ENCODE assay signal across 23 cellular contexts in the genomic region with DNA sequence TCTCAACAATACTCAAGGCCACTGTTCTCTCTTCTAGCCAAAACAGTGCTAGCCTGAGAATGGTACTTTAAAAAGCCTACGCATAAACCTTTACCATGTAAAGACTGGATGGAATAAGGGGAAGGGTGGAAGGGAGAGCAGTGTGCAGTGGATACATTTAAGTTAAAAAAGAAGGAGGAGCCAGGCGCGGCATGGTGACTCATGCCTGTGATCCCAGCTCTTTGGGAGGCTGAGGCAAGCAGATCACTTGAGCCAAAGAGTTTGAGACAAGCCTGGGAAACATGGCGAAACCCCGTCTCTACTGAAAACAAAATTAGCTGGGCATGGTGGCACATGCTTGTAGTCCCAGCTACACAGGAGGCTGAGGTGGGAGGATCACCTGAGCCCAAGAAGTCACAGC.
A peak's percentile ranks its signal among the peaks of the same experiment; 100 is the strongest.
DNase-seq lines count a peak whose midpoint lies in the region; ATAC-seq and TF ChIP-seq lines count a peak whose summit lies in the region.
"Had no signal": no experiment of that assay in that cellular context is flagged by ENCODE, and none has a peak within 500 bp of the region (broad histone marks: within the 10 kb centered on the region; RNA-seq: fewer than 3 reads in every experiment).

No MANE protein-coding gene starts in this region.

- H3K23ac ChIP-seq in trophoblast cell (ENCODE audit: low read length): no peak overlapping the region

- H3K9me3 ChIP-seq in RWPE2 (ENCODE audit: severe bottlenecking) (no peaks in the 10 kb centered on the region), trophoblast cell (ENCODE audit: insufficient read depth, low read depth, low read length) (no peaks in the 10 kb centered on the region)
- H3K9me3 ChIP-seq: A549; BE2C; BLaER1 treated with 17β-estradiol and CSF1 and Interleukin-3, amounts not matched to agents 10 nM and 100 nM had no signal

- H3K27me3 ChIP-seq in RWPE2 (ENCODE audit: insufficient read depth, poor library complexity, severe bottlenecking) (no peaks in the 10 kb centered on the region), trophoblast cell (ENCODE audit: insufficient read depth, low read length) (no peaks in the 10 kb centered on the region)
- H3K27me3 ChIP-seq: BE2C; BLaER1 treated with 17β-estradiol and CSF1 and Interleukin-3, amounts not matched to agents 10 nM and 100 nM had no signal

- peak; percentile 17 for DNase-seq in HT1080 (ENCODE audit: low read depth)
- DNase-seq in RWPE2 (ENCODE audit: low spot score): no peak
- DNase-seq in epithelial cell of esophagus (ENCODE audit: low read depth): peak; percentile 37
- no peak for DNase-seq in neural crest cell (ENCODE audit: low read depth, low spot score)
- no peak for DNase-seq in G401 (ENCODE audit: low spot score)
- DNase-seq in trophoblast cell: no peak
- DNase-seq in hippocampal formation (lab: John Stamatoyannopoulos, UW): no peak
- DNase-seq: 8988T; ACHN; AML-193; BE2C; CD4-positive, alpha-beta T cell; CD8-positive, alpha-beta memory T cell; DMS 273 treated with DMSO at 0.1 percent for 48 hours; DMS79; EL; GF-D8; H9 had no signal

- no peaks in the 10 kb centered on the region for H3K36me3 Mint-ChIP-seq in neural crest cell (ENCODE audit: low read depth)
- H3K36me3 Mint-ChIP-seq: CD14-positive monocyte; CD8-positive, alpha-beta memory T cell had no signal

- H3K4me3 ChIP-seq in RWPE2 (ENCODE audit: severe bottlenecking) (no peak overlapping the region), epithelial cell of esophagus (ENCODE audit: low read length) (no peak overlapping the region), trophoblast cell (ENCODE audit: low read depth, low read length) (no peak overlapping the region)
- H3K4me3 ChIP-seq: A549; BLaER1 treated with 17β-estradiol and CSF1 and Interleukin-3, amounts not matched to agents 10 nM and 100 nM; GM23338 had no signal

- no peak overlapping the region for H4K8ac ChIP-seq in trophoblast cell (ENCODE audit: low read depth, low read length)

- peak overlapping the region; percentile 51 for H3K27ac Mint-ChIP-seq in neural crest cell (ENCODE audit: unreplicated experiment)
- H3K27ac Mint-ChIP-seq: CD14-positive monocyte; CD4-positive, alpha-beta T cell; CD8-positive, alpha-beta memory T cell; GM23338; H9 had no signal

- TF ChIP-seq CTCF in RWPE2 (IDR thresholded peaks at IDR 0.05; ENCODE audit: poor library complexity, severe bottlenecking): no peak
- TF ChIP-seq CTCF in epithelial cell of esophagus (IDR thresholded peaks at IDR 0.05; ENCODE audit: insufficient read depth, low read depth, low read length, missing control alignments): no peak
- no peak for TF ChIP-seq CTCF in neural crest cell (conservative IDR thresholded peaks at IDR 0.05)

- in situ Hi-C loops in G401 (cut with HindIII; ENCODE audit: low sequenced_read_pairs): no loop called here

- no peak overlapping the region for H3K4ac ChIP-seq in trophoblast cell (ENCODE audit: low read depth, low read length)

- no peaks in the 10 kb centered on the region for H3K4me1 ChIP-seq in RWPE2 (ENCODE audit: insufficient read depth, poor library complexity, severe bottlenecking)
- H3K4me1 ChIP-seq in trophoblast cell (ENCODE audit: control insufficient read depth in 1 of 2, insufficient read depth in 2 of 2, low read length in 2 of 2): no peaks in the 10 kb centered on the region
- H3K4me1 ChIP-seq: A549; BE2C; BLaER1 treated with 17β-estradiol and CSF1 and Interleukin-3, amounts not matched to agents 10 nM and 100 nM had no signal

- no peaks in the 10 kb centered on the region for H3K4me1 Mint-ChIP-seq in neural crest cell
- H3K4me1 Mint-ChIP-seq: CD14-positive monocyte; CD8-positive, alpha-beta memory T cell had no signal

- no CpG with 5 or more reads among the region's 5 CpGs for WGBS in trophoblast cell (ENCODE audit: extremely low coverage, insufficient coverage, insufficient read length)

- H3K36me3 ChIP-seq in RWPE2 (ENCODE audit: low read depth) (no peaks in the 10 kb centered on the region), trophoblast cell (ENCODE audit: control insufficient read depth in 1 of 2, insufficient read depth in 2 of 2, low read length in 2 of 2) (no peaks in the 10 kb centered on the region)
- H3K36me3 ChIP-seq: BE2C; BLaER1 treated with 17β-estradiol and CSF1 and Interleukin-3, amounts not matched to agents 10 nM and 100 nM had no signal

- no peak overlapping the region for H3K18ac ChIP-seq in trophoblast cell (ENCODE audit: low read length)

- H3K4me3 Mint-ChIP-seq in neural crest cell: no peak overlapping the region
- H3K4me3 Mint-ChIP-seq: CD14-positive monocyte; CD4-positive, alpha-beta T cell; CD8-positive, alpha-beta memory T cell; GM23338; H9 had no signal

- H2AK5ac ChIP-seq in trophoblast cell (ENCODE audit: low read length): no peak overlapping the region

- no peak overlapping the region for H3K9ac ChIP-seq in trophoblast cell (ENCODE audit: low read length)
- H3K9ac ChIP-seq: BLaER1 treated with 17β-estradiol and CSF1 and Interleukin-3, amounts not matched to agents 10 nM and 100 nM had no signal

- H3K14ac ChIP-seq in trophoblast cell (ENCODE audit: low read length): no peak overlapping the region

- no peak overlapping the region for H4K12ac ChIP-seq in trophoblast cell (ENCODE audit: low read depth, low read length)

- H2BK120ac ChIP-seq in trophoblast cell (ENCODE audit: insufficient read depth, low read length, poor library complexity): no peak overlapping the region

- no peaks in the 10 kb centered on the region for H3K79me2 ChIP-seq in trophoblast cell (ENCODE audit: control insufficient read depth, insufficient read depth, low read length, poor library complexity)

- H2BK5ac ChIP-seq in trophoblast cell (ENCODE audit: low read depth, low read length, poor library complexity): no peak overlapping the region

- no peaks in the 10 kb centered on the region for H3K9me3 Mint-ChIP-seq in neural crest cell
- H3K9me3 Mint-ChIP-seq: CD4-positive, alpha-beta T cell; CD8-positive, alpha-beta memory T cell; GM23338; H9 had no signal

- no peak overlapping the region for H3K27ac ChIP-seq in RWPE2 (ENCODE audit: poor library complexity, severe bottlenecking)
- no peak overlapping the region for H3K27ac ChIP-seq in trophoblast cell (ENCODE audit: low read depth, low read length)
- H3K27ac ChIP-seq: A549; BLaER1 treated with 17β-estradiol and CSF1 and Interleukin-3, amounts not matched to agents 10 nM and 100 nM had no signal

- no peak overlapping the region for H3K4me2 ChIP-seq in trophoblast cell (ENCODE audit: low read length)
- H3K4me2 ChIP-seq: A549; BLaER1 treated with 17β-estradiol and CSF1 and Interleukin-3, amounts not matched to agents 10 nM and 100 nM; GM23338 had no signal

- no peaks in the 10 kb centered on the region for H3K79me1 ChIP-seq in trophoblast cell (ENCODE audit: low read length)

- no peak overlapping the region for H2AFZ ChIP-seq in trophoblast cell (ENCODE audit: insufficient read depth, low read length, poor library complexity)
- H2AFZ ChIP-seq: GM23338 had no signal

- no peak overlapping the region for H4K91ac ChIP-seq in trophoblast cell (ENCODE audit: low read depth, low read length)

- H3K27me3 Mint-ChIP-seq in neural crest cell (ENCODE audit: low read depth): no peaks in the 10 kb centered on the region

- ATAC-seq in RWPE2 (ENCODE audit: low read depth): peak; percentile 38; the same call in 1 of the 3 replicates
- ATAC-seq: A549, GM23338, HCT116 had no signal

- H2BK12ac ChIP-seq in trophoblast cell (ENCODE audit: low read length): no peak overlapping the region

Comparison
In these comparisons a context has a peak if more than half of its experiments do, and no peak if none do; other contexts are left out.
1. DNase-seq: peak in HT1080 (single experiment) and epithelial cell of esophagus (single experiment); none in RWPE2 (single experiment), neural crest cell (single experiment), G401 (single experiment), trophoblast cell (0 of 2) and hippocampal formation (0 of 2).